13 cellular contexts compared by ENCODE assay signal in the genomic region with DNA sequence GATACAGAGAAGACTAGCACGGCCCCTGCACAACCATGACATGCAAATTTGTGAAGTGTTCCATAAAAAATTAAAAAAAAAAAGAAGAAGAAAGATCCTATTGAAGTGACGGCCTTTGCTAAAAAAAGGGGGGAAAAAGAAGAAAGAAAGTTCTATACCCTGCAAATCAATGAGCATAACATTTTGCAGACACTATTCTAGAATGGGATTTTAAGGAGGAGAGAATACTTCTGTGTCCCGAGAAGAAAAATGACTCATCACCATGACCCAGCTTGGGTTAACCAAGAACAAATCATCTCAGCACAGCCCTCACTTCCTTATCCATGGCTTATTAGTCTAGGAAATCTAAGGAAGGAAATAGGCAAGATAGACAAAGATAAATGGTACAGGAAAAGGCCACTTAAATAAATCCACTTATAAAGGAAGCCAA. TPM values are rescaled to one million over a fixed set of nuclear protein-coding genes. Genes with fewer than 3 reads are reported as not detected.
DNase-seq lines count a peak whose midpoint lies in the region; ATAC-seq and TF ChIP-seq lines count a peak whose summit lies in the region.
"Had no signal": no experiment of that assay in that cellular context is flagged by ENCODE, and none has a peak within 500 bp of the region (broad histone marks: within the 10 kb centered on the region; RNA-seq: fewer than 3 reads in every experiment).

No MANE protein-coding gene starts in this region.

- no peak for ATAC-seq in stimulated activated naive CD8-positive, alpha-beta T cell treated with anti-CD3 and anti-CD28 coated beads, Interleukin-15, Interleukin-2, amounts not matched to agents 100 U/mL and 50 U/mL, for 24 hours
- ATAC-seq: Panc1 had no signal

- H3F3A ChIP-seq in smooth muscle cell (ENCODE audit: low read depth), result no peaks in the 10 kb centered on the region

- H3K4me2 ChIP-seq in smooth muscle cell, result peak overlapping the region; percentile 54

- H3K27me3 ChIP-seq in smooth muscle cell (ENCODE audit: low read depth), result no peaks in the 10 kb centered on the region

- H2AFZ ChIP-seq in smooth muscle cell (ENCODE audit: low read depth), result no peak overlapping the region

- H3K9ac ChIP-seq in smooth muscle cell (ENCODE audit: low read depth), result no peak overlapping the region

- no peaks in the 10 kb centered on the region for H4K20me1 ChIP-seq in smooth muscle cell (ENCODE audit: low read depth)

- H3K9me3 ChIP-seq in smooth muscle cell (replicated peaks; ENCODE audit: low read depth), result no peaks in the 10 kb centered on the region

- TF ChIP-seq CTCF in smooth muscle cell (IDR thresholded peaks at IDR 0.05; ENCODE audit: borderline replicate concordance, insufficient read depth, poor library complexity, severe bottlenecking), result no peak

- no peaks in the 10 kb centered on the region for H3K79me2 ChIP-seq in smooth muscle cell (ENCODE audit: low read depth)

- no peaks in the 10 kb centered on the region for H3K4me1 ChIP-seq in smooth muscle cell (ENCODE audit: low read depth)

- peak; percentile 55 for DNase-seq in SKM-1 treated with dmso at 0.1 percent for 144 hours (lab: John Stamatoyannopoulos, UW; ENCODE audit: unreplicated experiment)
- DNase-seq in SKM-1 (lab: John Stamatoyannopoulos, UW; ENCODE audit: unreplicated experiment), result no peak
- DNase-seq in RKO (ENCODE audit: low spot score), result peak; percentile 56
- peak; percentile 29 for DNase-seq in fibroblast of gingiva (ENCODE audit: low read depth)
- no peak for DNase-seq in smooth muscle cell (lab: John Stamatoyannopoulos, UW; ENCODE audit: unreplicated experiment)
- DNase-seq in NCI-H2171 (lab: John Stamatoyannopoulos, UW), result no peak
- DNase-seq in stimulated activated naive CD8-positive, alpha-beta T cell treated with anti-CD3 and anti-CD28 coated beads, Interleukin-15, Interleukin-2, amounts not matched to agents 100 U/mL and 50 U/mL, for 24 hours, result no peak
- DNase-seq in DMS 273 treated with DMSO at 0.1 percent for 48 hours (lab: John Stamatoyannopoulos, UW), result no peak
- DNase-seq: activated CD4-positive, alpha-beta T cell treated with anti-CD3 and anti-CD28 coated beads, Interleukin-2, amount 10 ng/mL, durations not matched to agents 24 days and 14 days; activated naive CD4-positive, alpha-beta T cell treated with anti-CD3 and anti-CD28 coated beads for 36 hours; GDM1; NCI-H1694 had no signal

- H3K36me3 ChIP-seq in smooth muscle cell (ENCODE audit: low read depth), result no peaks in the 10 kb centered on the region

- H3K4me3 ChIP-seq in smooth muscle cell, result no peak overlapping the region

- 56% methylated on average over 3 of the region's 3 CpGs for WGBS in smooth muscle cell (ENCODE audit: low lambda C conversion rate)

- H3K27ac ChIP-seq in smooth muscle cell (ENCODE audit: low read depth), result no peak overlapping the region

RNA-seq across cellular contexts. Expression of a gene that starts 7.4 kb away (rescaled TPM):
- 7.9 and 12.7 TPM in 2 replicates for total RNA-seq in smooth muscle cell
- polyA plus RNA-seq in smooth muscle cell, result 10.7 and 15.3 TPM in 2 replicates

Comparison
In these comparisons a context has a peak if more than half of its experiments do, and no peak if none do; other contexts are left out.
1. DNase-seq: peak in SKM-1 treated with dmso at 0.1 percent for 144 hours (single experiment), RKO (single experiment) and fibroblast of gingiva (single experiment); none in SKM-1 (single experiment), smooth muscle cell (single experiment), NCI-H2171 (single experiment), stimulated activated naive CD8-positive, alpha-beta T cell treated with anti-CD3 and anti-CD28 coated beads, Interleukin-15, Interleukin-2, amounts not matched to agents 100 U/mL and 50 U/mL, for 24 hours (single experiment) and DMS 273 treated with DMSO at 0.1 percent for 48 hours (single experiment).